8 cellular contexts compared by ENCODE assay signal in genomic region chr6:26017567-26017966, GRCh38. TPM values are rescaled to one million over a fixed set of nuclear protein-coding genes. Genes with fewer than 3 reads are reported as not detected.
DNase-seq lines count a peak whose midpoint lies in the region; TF ChIP-seq lines count a peak whose summit lies in the region.

No MANE protein-coding gene starts in this region.

- TF ChIP-seq CTCF in cardiac fibroblast (IDR thresholded peaks at IDR 0.05; ENCODE audit: low read depth, low read length) (peak; percentile 63), kidney epithelial cell (IDR thresholded peaks at IDR 0.05; ENCODE audit: insufficient read depth, low read length, poor library complexity, severe bottlenecking) (peak; percentile 78)

- H3K4me3 ChIP-seq in cardiac fibroblast (replicated peaks in 1 of 2; ENCODE audit: low read depth in 2 of 2, low read length in 2 of 2), result peak overlapping the region; percentile 22 to 54
- peak overlapping the region; percentile 30 for H3K4me3 ChIP-seq in kidney epithelial cell (ENCODE audit: low read depth, low read length)

- in situ Hi-C loops in G401 (cut with HindIII; ENCODE audit: low sequenced_read_pairs), result no loop called here

- H3K36me3 ChIP-seq in kidney epithelial cell (ENCODE audit: control insufficient read depth, insufficient read depth, low read length), result no peaks in the 10 kb centered on the region

- DNase-seq in G401 (ENCODE audit: low spot score) (peak; percentile 47), cardiac fibroblast (ENCODE audit: low read depth in 2 of 2) (peak; percentile 87 to 94), kidney epithelial cell (ENCODE audit: low read depth) (no peak), NCI-H1417 treated with DMSO at 0.1 percent for 48 hours (lab: John Stamatoyannopoulos, UW) (no peak), pons (ENCODE audit: low spot score) (no peak), NCI-H2107 treated with DMSO at 0.1 percent for 48 hours (lab: John Stamatoyannopoulos, UW; ENCODE audit: unreplicated experiment) (no peak)
- DNase-seq in activated CD4-positive, CD25-positive, alpha-beta regulatory T cell treated with anti-CD3 and anti-CD28 coated beads, Interleukin-2, amount 50 U/mL, for 72 hours, result peak; percentile 75
- peak; percentile 70 to 80 for DNase-seq in stimulated activated CD4-positive, alpha-beta T cell treated with anti-CD3 and anti-CD28 coated beads, Interleukin-2, amount 100 ng/mL, for 48 hours

- no peaks in the 10 kb centered on the region for H3K27me3 ChIP-seq in kidney epithelial cell (ENCODE audit: control insufficient read depth, insufficient read depth, low read length)

RNA-seq across cellular contexts. Expression of gene TRIM38, which starts 55.0 kb away (rescaled TPM):
- 0.03 and 0.06 TPM in 2 replicates for total RNA-seq in G401 (2014; rRNA removed; shearing (Covaris generic))
- 4.5 and 4.7 TPM in 2 replicates for total RNA-seq in kidney epithelial cell

Comparison
In these comparisons a context has a peak if more than half of its experiments do, and no peak if none do; other contexts are left out.
1. DNase-seq: peak in G401 (single experiment), activated CD4-positive, CD25-positive, alpha-beta regulatory T cell treated with anti-CD3 and anti-CD28 coated beads, Interleukin-2, amount 50 U/mL, for 72 hours (single experiment), cardiac fibroblast (2 of 2) and stimulated activated CD4-positive, alpha-beta T cell treated with anti-CD3 and anti-CD28 coated beads, Interleukin-2, amount 100 ng/mL, for 48 hours (2 of 2); none in kidney epithelial cell (single experiment), NCI-H1417 treated with DMSO at 0.1 percent for 48 hours (single experiment), pons (single experiment) and NCI-H2107 treated with DMSO at 0.1 percent for 48 hours (single experiment).